Comparison of ENCODE assay signal across 1 cellular context in the genomic region with DNA sequence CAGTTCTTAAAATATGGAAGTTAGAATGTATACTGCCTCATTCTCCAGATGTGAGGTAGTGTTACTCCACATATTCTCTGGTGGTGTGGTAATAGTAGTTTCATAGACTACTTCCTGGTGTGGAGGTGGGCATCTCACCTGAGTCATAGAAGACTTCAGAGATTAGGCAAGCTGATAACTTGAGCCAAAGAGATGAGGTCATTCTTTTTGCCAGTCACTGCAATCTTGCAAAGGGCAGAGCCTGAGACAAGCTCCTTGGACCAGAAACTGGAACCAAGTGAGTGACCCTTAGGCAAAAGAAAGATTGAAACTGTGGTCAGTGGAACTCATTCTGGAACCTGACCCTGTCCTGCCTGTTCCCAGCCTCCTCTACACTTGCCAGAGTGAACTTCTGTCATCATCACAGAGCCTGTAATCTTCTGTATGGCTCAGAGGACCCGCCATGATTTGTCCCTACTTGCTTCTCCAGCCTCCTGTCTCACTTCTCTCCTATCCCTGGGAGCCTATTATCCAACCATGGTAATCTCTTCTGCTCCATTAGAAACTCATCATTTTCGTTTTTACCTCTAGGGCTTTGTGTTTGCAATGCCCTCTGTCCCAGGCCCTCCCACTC.
TF ChIP-seq lines count a peak whose summit lies in the region.

No MANE protein-coding gene starts in this region.

TF ChIP-seq in K562, 482 proteins besides CTCF, POLR2A, EP300 and RAD21 (continued from another document):
- TF ChIP-seq, protein P1, sequence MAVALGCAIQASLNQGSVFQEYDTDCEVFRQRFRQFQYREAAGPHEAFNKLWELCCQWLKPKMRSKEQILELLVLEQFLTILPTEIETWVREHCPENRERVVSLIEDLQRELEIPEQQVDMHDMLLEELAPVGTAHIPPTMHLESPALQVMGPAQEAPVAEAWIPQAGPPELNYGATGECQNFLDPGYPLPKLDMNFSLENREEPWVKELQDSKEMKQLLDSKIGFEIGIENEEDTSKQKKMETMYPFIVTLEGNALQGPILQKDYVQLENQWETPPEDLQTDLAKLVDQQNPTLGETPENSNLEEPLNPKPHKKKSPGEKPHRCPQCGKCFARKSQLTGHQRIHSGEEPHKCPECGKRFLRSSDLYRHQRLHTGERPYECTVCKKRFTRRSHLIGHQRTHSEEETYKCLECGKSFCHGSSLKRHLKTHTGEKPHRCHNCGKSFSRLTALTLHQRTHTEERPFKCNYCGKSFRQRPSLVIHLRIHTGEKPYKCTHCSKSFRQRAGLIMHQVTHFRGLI (CRISPR knock-in tag; IDR thresholded peaks at IDR 0.05), result no peak
- no peak for TF ChIP-seq SP2 (IDR thresholded peaks at IDR 0.05; ENCODE audit: extremely low read depth, low read depth, low read length, poor library complexity, severe bottlenecking)
- TF ChIP-seq, protein P2, sequence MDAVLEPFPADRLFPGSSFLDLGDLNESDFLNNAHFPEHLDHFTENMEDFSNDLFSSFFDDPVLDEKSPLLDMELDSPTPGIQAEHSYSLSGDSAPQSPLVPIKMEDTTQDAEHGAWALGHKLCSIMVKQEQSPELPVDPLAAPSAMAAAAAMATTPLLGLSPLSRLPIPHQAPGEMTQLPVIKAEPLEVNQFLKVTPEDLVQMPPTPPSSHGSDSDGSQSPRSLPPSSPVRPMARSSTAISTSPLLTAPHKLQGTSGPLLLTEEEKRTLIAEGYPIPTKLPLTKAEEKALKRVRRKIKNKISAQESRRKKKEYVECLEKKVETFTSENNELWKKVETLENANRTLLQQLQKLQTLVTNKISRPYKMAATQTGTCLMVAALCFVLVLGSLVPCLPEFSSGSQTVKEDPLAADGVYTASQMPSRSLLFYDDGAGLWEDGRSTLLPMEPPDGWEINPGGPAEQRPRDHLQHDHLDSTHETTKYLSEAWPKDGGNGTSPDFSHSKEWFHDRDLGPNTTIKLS (IDR thresholded peaks at IDR 0.05; ENCODE audit: borderline replicate concordance, low read depth), result no peak
- peak; percentile 72; the same call in 1 of the 2 replicates for TF ChIP-seq JUN (IDR thresholded peaks at IDR 0.05; ENCODE audit: borderline replicate concordance, low read depth, low read length)
- no peak for TF ChIP-seq JUN (CRISPR knock-in tag; IDR thresholded peaks at IDR 0.05; ENCODE audit: borderline replicate concordance)
- TF ChIP-seq CXXC5 (CRISPR knock-in tag; IDR thresholded peaks at IDR 0.05), result no peak
- TF ChIP-seq HMG20B (CRISPR knock-in tag; IDR thresholded peaks at IDR 0.05), result no peak
- TF ChIP-seq MECOM (CRISPR knock-in tag; IDR thresholded peaks at IDR 0.05), result no peak
